In genomic region chr18:45671366-45671765, GRCh38 we compare ENCODE assay signal across 21 cellular contexts. TPM values are rescaled to one million over a fixed set of nuclear protein-coding genes. Genes with fewer than 3 reads are reported as not detected.
DNase-seq lines count a peak whose midpoint lies in the region; ATAC-seq and TF ChIP-seq lines count a peak whose summit lies in the region.
"Had no signal": no experiment of that assay in that cellular context is flagged by ENCODE, and none has a peak within 500 bp of the region (broad histone marks: within the 10 kb centered on the region; RNA-seq: fewer than 3 reads in every experiment).

No MANE protein-coding gene starts in this region.

- no peak for DNase-seq in T-helper 2 cell treated with Interferon-gamma antibody and Interleukin-4, amounts not matched to agents 5 μg/mL and 100 μg/mL, for 36 hours (ENCODE audit: low spot score)
- DNase-seq in T-helper 2 cell = no peak
- no peak for DNase-seq in activated naive CD8-positive, alpha-beta T cell treated with anti-CD3 and anti-CD28 coated beads for 36 hours
- peak; percentile 35 for DNase-seq in fibroblast of peridontal ligament (ENCODE audit: extremely low read depth)
- no peak for DNase-seq in stimulated activated naive CD8-positive, alpha-beta T cell treated with anti-CD3 and anti-CD28 coated beads, Interleukin-15, amount 100 ng/mL, for 72 hours
- no peak for DNase-seq in anterior cingulate cortex (lab: John Stamatoyannopoulos, UW)
- no peak for DNase-seq in dorsolateral prefrontal cortex
- DNase-seq: activated CD4-positive, alpha-beta memory T cell treated with anti-CD3 and anti-CD28 coated beads, Interleukin-2, amount 10 ng/mL, durations not matched to agents 7 days and 5 days; activated CD4-positive, CD25-positive, alpha-beta regulatory T cell; activated T-cell treated with anti-CD3 and anti-CD28 coated beads, Interleukin-2, amount 50 U/mL, for 1 hour; COR-L47; DMS79 treated with DMSO at 0.1 percent for 48 hours; NCI-H1436 treated with DMSO at 0.1 percent for 48 hours; NCI-H526 treated with DMSO at 0.1 percent for 48 hours; nucleus accumbens; stimulated activated CD4-positive, alpha-beta T cell treated with anti-CD3 and anti-CD28 coated beads, Interleukin-2, amount 100 ng/mL, for 48 hours; stomach; transverse colon had no signal

- TF ChIP-seq CTCF in dorsolateral prefrontal cortex (IDR thresholded peaks at IDR 0.05 in 54 of 56, conservative IDR thresholded peaks at IDR 0.05 in 2 of 56; ENCODE audit: low read depth in 1 of 56, partially characterized antibody in 56 of 56) = no peak

- no peaks in the 10 kb centered on the region for H3K9me3 Mint-ChIP-seq in T-helper 2 cell treated with Interferon-gamma antibody and Interleukin-4, amounts not matched to agents 5 μg/mL and 100 μg/mL, for 36 hours
- H3K9me3 Mint-ChIP-seq in activated naive CD8-positive, alpha-beta T cell treated with anti-CD3 and anti-CD28 coated beads for 36 hours = no peaks in the 10 kb centered on the region
- H3K9me3 Mint-ChIP-seq in stimulated activated naive CD8-positive, alpha-beta T cell treated with anti-CD3 and anti-CD28 coated beads, Interleukin-15, amount 100 ng/mL, for 72 hours = peaks cover 0 to 4% of the 10 kb centered on the region in 2 donors
- H3K9me3 Mint-ChIP-seq: activated CD4-positive, alpha-beta memory T cell treated with anti-CD3 and anti-CD28 coated beads, Interleukin-2, amount 10 ng/mL, durations not matched to agents 7 days and 5 days; activated naive CD4-positive, alpha-beta T cell treated with anti-CD3 and anti-CD28 coated beads, Interleukin-2, amount 50 U/mL, for 24 hours had no signal

- H3K27ac Mint-ChIP-seq in T-helper 2 cell treated with Interferon-gamma antibody and Interleukin-4, amounts not matched to agents 5 μg/mL and 100 μg/mL, for 36 hours = peak overlapping the region; percentile 18
- H3K27ac Mint-ChIP-seq in activated naive CD8-positive, alpha-beta T cell treated with anti-CD3 and anti-CD28 coated beads for 36 hours = peak overlapping the region; percentile 94
- H3K27ac Mint-ChIP-seq in stimulated activated naive CD8-positive, alpha-beta T cell treated with anti-CD3 and anti-CD28 coated beads, Interleukin-15, amount 100 ng/mL, for 72 hours = peak overlapping the region in 1 of 2 donors; percentile 73

- no peaks in the 10 kb centered on the region for H3K27me3 ChIP-seq in dorsolateral prefrontal cortex
- H3K27me3 ChIP-seq: stomach had no signal

- H3K36me3 Mint-ChIP-seq in T-helper 2 cell treated with Interferon-gamma antibody and Interleukin-4, amounts not matched to agents 5 μg/mL and 100 μg/mL, for 36 hours (ENCODE audit: low read depth) = no peaks in the 10 kb centered on the region
- H3K36me3 Mint-ChIP-seq in activated naive CD8-positive, alpha-beta T cell treated with anti-CD3 and anti-CD28 coated beads for 36 hours = no peaks in the 10 kb centered on the region
- H3K36me3 Mint-ChIP-seq: activated naive CD4-positive, alpha-beta T cell treated with anti-CD3 and anti-CD28 coated beads, Interleukin-2, amount 50 U/mL, for 24 hours had no signal

- H3K4me3 ChIP-seq in dorsolateral prefrontal cortex = no peak overlapping the region
- H3K4me3 ChIP-seq: stomach, transverse colon had no signal

- H3K27ac ChIP-seq in dorsolateral prefrontal cortex = no peak overlapping the region
- H3K27ac ChIP-seq: transverse colon had no signal

- intact Hi-C loops in dorsolateral prefrontal cortex (cut with DNase I) = no loop called here

- peaks cover 51% of the 10 kb centered on the region for H3K4me1 Mint-ChIP-seq in T-helper 2 cell treated with Interferon-gamma antibody and Interleukin-4, amounts not matched to agents 5 μg/mL and 100 μg/mL, for 36 hours (ENCODE audit: low read depth)
- peaks cover 56% of the 10 kb centered on the region for H3K4me1 Mint-ChIP-seq in activated naive CD8-positive, alpha-beta T cell treated with anti-CD3 and anti-CD28 coated beads for 36 hours
- H3K4me1 Mint-ChIP-seq in stimulated activated naive CD8-positive, alpha-beta T cell treated with anti-CD3 and anti-CD28 coated beads, Interleukin-15, amount 100 ng/mL, for 72 hours = peaks cover 69% of the 10 kb centered on the region

- H3K4me3 Mint-ChIP-seq in T-helper 2 cell treated with Interferon-gamma antibody and Interleukin-4, amounts not matched to agents 5 μg/mL and 100 μg/mL, for 36 hours = no peak overlapping the region
- H3K4me3 Mint-ChIP-seq in activated naive CD8-positive, alpha-beta T cell treated with anti-CD3 and anti-CD28 coated beads for 36 hours = no peak overlapping the region
- peak overlapping the region; percentile 23 to 69 for H3K4me3 Mint-ChIP-seq in stimulated activated naive CD8-positive, alpha-beta T cell treated with anti-CD3 and anti-CD28 coated beads, Interleukin-15, amount 100 ng/mL, for 72 hours

- no peak for ATAC-seq in stimulated activated naive CD8-positive, alpha-beta T cell treated with anti-CD3 and anti-CD28 coated beads, Interleukin-15, amount 100 ng/mL, for 72 hours
- no peak for ATAC-seq in HG02970 (IDR thresholded peaks at IDR 0.05; ENCODE audit: low FRiP score, unreplicated experiment)

- H3K27me3 Mint-ChIP-seq in T-helper 2 cell treated with Interferon-gamma antibody and Interleukin-4, amounts not matched to agents 5 μg/mL and 100 μg/mL, for 36 hours (ENCODE audit: low read depth) = peaks cover 26% of the 10 kb centered on the region
- H3K27me3 Mint-ChIP-seq in activated naive CD8-positive, alpha-beta T cell treated with anti-CD3 and anti-CD28 coated beads for 36 hours = no peaks in the 10 kb centered on the region
- H3K27me3 Mint-ChIP-seq in stimulated activated naive CD8-positive, alpha-beta T cell treated with anti-CD3 and anti-CD28 coated beads, Interleukin-15, amount 100 ng/mL, for 72 hours = peaks cover 10% of the 10 kb centered on the region
- H3K27me3 Mint-ChIP-seq: activated naive CD4-positive, alpha-beta T cell treated with anti-CD3 and anti-CD28 coated beads, Interleukin-2, amount 50 U/mL, for 24 hours had no signal

RNA-seq across cellular contexts. Expression of gene SLC14A1, which starts 52.6 kb away (rescaled TPM):
- total RNA-seq in activated naive CD8-positive, alpha-beta T cell treated with anti-CD3 and anti-CD28 coated beads for 36 hours = 1 to 10 TPM; 1.1 to 1.4 TPM
- total RNA-seq in dorsolateral prefrontal cortex = 100 to 1,000 TPM in 48 of 120 experiments, 10 to 100 TPM in 71, 1 to 10 TPM in 1; 3.8 to 270 (median 89.5) TPM
- total RNA-seq: A172 had no signal

RNA-seq across cellular contexts. Expression of gene SLC14A2, which starts 56.1 kb away (rescaled TPM):
- under 1 TPM; 0.10 to 0.14 TPM for total RNA-seq in activated naive CD8-positive, alpha-beta T cell treated with anti-CD3 and anti-CD28 coated beads for 36 hours
- under 1 TPM in 58 of 120 experiments, not detected in 62; 0.10 to 0.91 (median 0.30) TPM for total RNA-seq in dorsolateral prefrontal cortex
- total RNA-seq: A172, transverse colon had no signal

Comparison
In these comparisons a context has a peak if more than half of its experiments do, and no peak if none do; other contexts are left out.
1. H3K4me3 Mint-ChIP-seq: peak in stimulated activated naive CD8-positive, alpha-beta T cell treated with anti-CD3 and anti-CD28 coated beads, Interleukin-15, amount 100 ng/mL, for 72 hours (2 of 2); none in T-helper 2 cell treated with Interferon-gamma antibody and Interleukin-4, amounts not matched to agents 5 μg/mL and 100 μg/mL, for 36 hours (single experiment) and activated naive CD8-positive, alpha-beta T cell treated with anti-CD3 and anti-CD28 coated beads for 36 hours (single experiment).